In the genomic region with DNA sequence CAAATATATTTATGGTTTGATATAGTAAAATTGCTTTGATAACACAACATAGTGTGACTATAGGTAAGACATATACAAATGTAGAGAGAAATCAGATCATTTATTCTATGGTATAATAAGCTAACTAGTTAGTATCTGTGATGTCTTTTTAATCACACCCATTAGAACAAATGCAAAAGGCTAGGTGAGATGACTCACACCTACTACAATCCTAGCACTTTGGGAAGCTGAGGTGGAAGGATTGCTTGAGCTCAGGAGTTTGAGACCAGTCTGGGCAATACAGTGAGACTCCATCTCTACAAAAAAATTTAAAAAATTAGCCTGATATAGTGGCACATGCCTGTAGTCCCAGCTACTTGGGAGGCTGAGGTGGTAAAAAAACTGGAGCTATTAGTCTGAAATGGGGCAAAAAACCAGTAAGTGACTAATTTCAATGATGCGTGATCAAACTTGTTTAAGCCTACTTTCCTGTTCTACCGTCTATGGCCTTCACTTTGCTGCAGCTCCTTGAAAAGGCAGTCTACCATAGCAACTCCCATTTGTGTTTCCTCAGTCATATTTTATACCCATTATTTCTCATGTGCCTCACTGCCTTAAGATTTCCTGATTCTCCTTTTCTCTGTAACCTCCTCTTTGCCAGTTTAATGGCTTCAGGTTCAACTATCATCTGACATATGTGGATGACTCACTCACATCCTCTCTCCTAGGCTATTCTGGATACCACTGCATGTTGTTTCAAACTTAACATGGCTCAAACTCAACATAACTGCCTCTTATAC, we compare ENCODE assay signal across 17 cellular contexts. TPM values are rescaled to one million over a fixed set of nuclear protein-coding genes. Genes with fewer than 3 reads are reported as not detected.
DNase-seq lines count a peak whose midpoint lies in the region; ATAC-seq and TF ChIP-seq lines count a peak whose summit lies in the region.
"Had no signal": no experiment of that assay in that cellular context is flagged by ENCODE, and none has a peak within 500 bp of the region (broad histone marks: within the 10 kb centered on the region; RNA-seq: fewer than 3 reads in every experiment).

No MANE protein-coding gene starts in this region.

- H3K4me3 ChIP-seq in CD4-positive, alpha-beta memory T cell (ENCODE audit: low read length in 2 of 2): no peak overlapping the region
- H3K4me3 ChIP-seq: upper lobe of left lung had no signal

- no peak for TF ChIP-seq CTCF in activated CD8-positive, alpha-beta T cell treated with anti-CD3 and anti-CD28 coated beads for 36 hours (IDR thresholded peaks at IDR 0.05)

- H3K4me1 Mint-ChIP-seq in activated CD8-positive, alpha-beta T cell treated with anti-CD3 and anti-CD28 coated beads for 36 hours (ENCODE audit: low read depth): peaks cover 2% of the 10 kb centered on the region
- no peaks in the 10 kb centered on the region for H3K4me1 Mint-ChIP-seq in activated CD8-positive, alpha-beta T cell treated with anti-CD3 and anti-CD28 coated beads, Interleukin-2, amount 10 ng/mL, durations not matched to agents 7 days and 5 days (ENCODE audit: low read depth)
- peaks cover 0 to 6% (median 1%) of the 10 kb centered on the region in 4 donors for H3K4me1 Mint-ChIP-seq in CD4-positive, alpha-beta memory T cell
- H3K4me1 Mint-ChIP-seq: immature natural killer cell, memory B cell had no signal

- peak overlapping the region; percentile 3 for H3K27ac Mint-ChIP-seq in activated CD8-positive, alpha-beta T cell treated with anti-CD3 and anti-CD28 coated beads for 36 hours
- H3K27ac Mint-ChIP-seq in activated CD8-positive, alpha-beta T cell treated with anti-CD3 and anti-CD28 coated beads, Interleukin-2, amount 10 ng/mL, durations not matched to agents 7 days and 5 days: no peak overlapping the region
- peak overlapping the region in 2 of 7 donors; percentile 31 to 65 for H3K27ac Mint-ChIP-seq in CD4-positive, alpha-beta memory T cell
- H3K27ac Mint-ChIP-seq: memory B cell; natural killer cell treated with Interleukin-12 subunit alpha and Interleukin-12 subunit beta and Interleukin-15 and Interleukin-18, amount 100 ng/mL, for 72 hours had no signal

- H3K27me3 ChIP-seq in CD4-positive, alpha-beta memory T cell (ENCODE audit: insufficient read depth, low read length): no peaks in the 10 kb centered on the region
- H3K27me3 ChIP-seq: upper lobe of left lung had no signal

- H3K9me3 Mint-ChIP-seq in activated CD8-positive, alpha-beta T cell treated with anti-CD3 and anti-CD28 coated beads for 36 hours: no peaks in the 10 kb centered on the region
- no peaks in the 10 kb centered on the region for H3K9me3 Mint-ChIP-seq in activated CD8-positive, alpha-beta T cell treated with anti-CD3 and anti-CD28 coated beads, Interleukin-2, amount 10 ng/mL, durations not matched to agents 7 days and 5 days (ENCODE audit: insufficient read depth)
- no peaks in the 10 kb centered on the region for H3K9me3 Mint-ChIP-seq in CD4-positive, alpha-beta memory T cell
- H3K9me3 Mint-ChIP-seq: activated T-cell treated with anti-CD3 and anti-CD28 coated beads, Interleukin-2, amount 50 U/mL, for 4 hours; immature natural killer cell; memory B cell; natural killer cell treated with Interleukin-12 subunit alpha and Interleukin-12 subunit beta and Interleukin-15 and Interleukin-18, amount 100 ng/mL, for 72 hours had no signal

- CTCF ChIA-PET in activated CD8-positive, alpha-beta T cell treated with anti-CD3 and anti-CD28 coated beads for 36 hours (lab: Charles Lee): interaction anchor here (1.2 kb wide), 1 partner anchor 171 kb away, joined by 3 read pairs; no protein-coding TSS in a partner anchor
- CTCF ChIA-PET in activated CD8-positive, alpha-beta T cell treated with anti-CD3 and anti-CD28 coated beads, Interleukin-2, amount 10 ng/mL, durations not matched to agents 7 days and 5 days (lab: Charles Lee): no interaction called here
- CTCF ChIA-PET in CD4-positive, alpha-beta memory T cell (lab: Charles Lee; ENCODE audit: partially characterized antibody): no interaction called here

- intact Hi-C loops in activated CD8-positive, alpha-beta T cell treated with anti-CD3 and anti-CD28 coated beads for 36 hours (cut with micrococcal nuclease): loop anchor here (10.0 kb wide), 1 partner anchor 132 kb away; no protein-coding TSS in a partner anchor
- intact Hi-C loops in CD4-positive, alpha-beta memory T cell (cut with micrococcal nuclease): no loop called here

- H3K9me3 ChIP-seq in CD4-positive, alpha-beta memory T cell (ENCODE audit: control insufficient read depth in 1 of 2, low read length in 2 of 2): no peaks in the 10 kb centered on the region
- H3K9me3 ChIP-seq: upper lobe of left lung had no signal

- H3K4me3 Mint-ChIP-seq in activated CD8-positive, alpha-beta T cell treated with anti-CD3 and anti-CD28 coated beads for 36 hours: no peak overlapping the region
- H3K4me3 Mint-ChIP-seq in activated CD8-positive, alpha-beta T cell treated with anti-CD3 and anti-CD28 coated beads, Interleukin-2, amount 10 ng/mL, durations not matched to agents 7 days and 5 days: no peak overlapping the region
- no peak overlapping the region for H3K4me3 Mint-ChIP-seq in CD4-positive, alpha-beta memory T cell
- H3K4me3 Mint-ChIP-seq: activated T-cell treated with anti-CD3 and anti-CD28 coated beads, Interleukin-2, amount 50 U/mL, for 4 hours; immature natural killer cell; memory B cell; natural killer cell treated with Interleukin-12 subunit alpha and Interleukin-12 subunit beta and Interleukin-15 and Interleukin-18, amount 100 ng/mL, for 72 hours had no signal

- no peak for ATAC-seq in activated CD8-positive, alpha-beta T cell treated with anti-CD3 and anti-CD28 coated beads for 36 hours
- no peak for ATAC-seq in activated CD8-positive, alpha-beta T cell treated with anti-CD3 and anti-CD28 coated beads, Interleukin-2, amount 10 ng/mL, durations not matched to agents 7 days and 5 days
- no peak for ATAC-seq in HG03521 (IDR thresholded peaks at IDR 0.05; ENCODE audit: unreplicated experiment)
- ATAC-seq: activated T-cell treated with anti-CD3 and anti-CD28 coated beads, Interleukin-2, amount 50 U/mL, for 4 hours; natural killer cell treated with Interleukin-12 subunit alpha and Interleukin-12 subunit beta and Interleukin-15 and Interleukin-18, amount 100 ng/mL, for 72 hours had no signal

- DNase-seq in activated CD8-positive, alpha-beta T cell treated with anti-CD3 and anti-CD28 coated beads for 36 hours: no peak
- no peak for DNase-seq in activated CD8-positive, alpha-beta T cell treated with anti-CD3 and anti-CD28 coated beads, Interleukin-2, amount 10 ng/mL, durations not matched to agents 7 days and 5 days
- peak; percentile 1 for DNase-seq in NCI-H226
- DNase-seq in dermis blood vessel endothelial cell: peak; percentile 50
- DNase-seq in renal cortical epithelial cell (ENCODE audit: low read depth): peak; percentile 16
- no peak for DNase-seq in CD4-positive, alpha-beta memory T cell
- DNase-seq in COLO668 (lab: John Stamatoyannopoulos, UW; ENCODE audit: unreplicated experiment): no peak
- DNase-seq: activated T-cell treated with anti-CD3 and anti-CD28 coated beads, Interleukin-2, amount 50 U/mL, for 4 hours; GDM1; immature natural killer cell; NCI-H146; stimulated activated naive CD4-positive, alpha-beta T cell; T1000; upper lobe of left lung had no signal

- H3K36me3 Mint-ChIP-seq in activated CD8-positive, alpha-beta T cell treated with anti-CD3 and anti-CD28 coated beads for 36 hours (ENCODE audit: low read depth): peaks cover 51% of the 10 kb centered on the region
- peaks cover 49% of the 10 kb centered on the region for H3K36me3 Mint-ChIP-seq in activated CD8-positive, alpha-beta T cell treated with anti-CD3 and anti-CD28 coated beads, Interleukin-2, amount 10 ng/mL, durations not matched to agents 7 days and 5 days (ENCODE audit: low read depth)
- peaks cover 43 to 82% of the 10 kb centered on the region in 2 donors for H3K36me3 Mint-ChIP-seq in CD4-positive, alpha-beta memory T cell

- H3K36me3 ChIP-seq in CD4-positive, alpha-beta memory T cell (ENCODE audit: insufficient read depth, low read length): peaks cover 70% of the 10 kb centered on the region

- POLR2A ChIA-PET in activated CD8-positive, alpha-beta T cell treated with anti-CD3 and anti-CD28 coated beads for 36 hours (lab: Charles Lee): interaction anchor here (0.5 to 1.1 kb wide), 4 partner anchors 11 to 22 kb away, joined by 3 to 5 read pairs (median 4); partner anchors contain the start of genes ALG5 and EXOSC8
- POLR2A ChIA-PET in activated CD8-positive, alpha-beta T cell treated with anti-CD3 and anti-CD28 coated beads, Interleukin-2, amount 10 ng/mL, durations not matched to agents 7 days and 5 days (lab: Charles Lee): no interaction called here
- POLR2A ChIA-PET in CD4-positive, alpha-beta memory T cell (lab: Charles Lee; ENCODE audit: partially characterized antibody): no interaction called here

- no peaks in the 10 kb centered on the region for H3K4me1 ChIP-seq in CD4-positive, alpha-beta memory T cell (ENCODE audit: insufficient read depth, low read length)
- H3K4me1 ChIP-seq: upper lobe of left lung had no signal

- H3K27me3 Mint-ChIP-seq in activated CD8-positive, alpha-beta T cell treated with anti-CD3 and anti-CD28 coated beads for 36 hours: no peaks in the 10 kb centered on the region
- no peaks in the 10 kb centered on the region for H3K27me3 Mint-ChIP-seq in activated CD8-positive, alpha-beta T cell treated with anti-CD3 and anti-CD28 coated beads, Interleukin-2, amount 10 ng/mL, durations not matched to agents 7 days and 5 days (ENCODE audit: low read depth)
- no peaks in the 10 kb centered on the region for H3K27me3 Mint-ChIP-seq in CD4-positive, alpha-beta memory T cell
- H3K27me3 Mint-ChIP-seq: memory B cell; natural killer cell treated with Interleukin-12 subunit alpha and Interleukin-12 subunit beta and Interleukin-15 and Interleukin-18, amount 100 ng/mL, for 72 hours had no signal

- H3K27ac ChIP-seq in CD4-positive, alpha-beta memory T cell (ENCODE audit: low read depth, low read length): no peak overlapping the region
- H3K27ac ChIP-seq: upper lobe of left lung had no signal

RNA-seq across cellular contexts. Expression of gene ALG5, which starts 12.5 kb away (rescaled TPM):
- total RNA-seq in activated CD8-positive, alpha-beta T cell treated with anti-CD3 and anti-CD28 coated beads for 36 hours: 10 to 100 TPM; 25.5 to 26.8 TPM
- 10 to 100 TPM; 32.0 to 33.8 TPM for total RNA-seq in activated CD8-positive, alpha-beta T cell treated with anti-CD3 and anti-CD28 coated beads, Interleukin-2, amount 10 ng/mL, durations not matched to agents 7 days and 5 days
- total RNA-seq in dermis blood vessel endothelial cell (36.4 and 44.6 TPM in 2 replicates), renal cortical epithelial cell (37.5 and 49.7 TPM in 2 replicates)
- total RNA-seq in CD4-positive, alpha-beta memory T cell: 10 to 100 TPM; 23.3 to 25.5 TPM
- 100 to 1,000 TPM in 1 of 2 donors, 10 to 100 TPM in 1; 74.4 to 116 TPM for polyA plus RNA-seq in CD4-positive, alpha-beta memory T cell

RNA-seq across cellular contexts. Expression of gene EXOSC8, which starts 13.9 kb away (rescaled TPM):
- total RNA-seq in activated CD8-positive, alpha-beta T cell treated with anti-CD3 and anti-CD28 coated beads for 36 hours: 100 to 1,000 TPM; 168 to 170 TPM
- total RNA-seq in activated CD8-positive, alpha-beta T cell treated with anti-CD3 and anti-CD28 coated beads, Interleukin-2, amount 10 ng/mL, durations not matched to agents 7 days and 5 days: 100 to 1,000 TPM; 109 to 122 TPM
- total RNA-seq in dermis blood vessel endothelial cell (26.9 and 46.9 TPM in 2 replicates), renal cortical epithelial cell (15.4 and 26.7 TPM in 2 replicates)
- 10 to 100 TPM; 71.4 to 75.3 TPM for total RNA-seq in CD4-positive, alpha-beta memory T cell
- 100 to 1,000 TPM in 1 of 2 donors, 10 to 100 TPM in 1; 64.3 to 103 TPM for polyA plus RNA-seq in CD4-positive, alpha-beta memory T cell

Comparison
In these comparisons a context has a peak if more than half of its experiments do, and no peak if none do; other contexts are left out.
1. DNase-seq: peak in NCI-H226 (single experiment), dermis blood vessel endothelial cell (single experiment) and renal cortical epithelial cell (single experiment); none in activated CD8-positive, alpha-beta T cell treated with anti-CD3 and anti-CD28 coated beads for 36 hours (single experiment), activated CD8-positive, alpha-beta T cell treated with anti-CD3 and anti-CD28 coated beads, Interleukin-2, amount 10 ng/mL, durations not matched to agents 7 days and 5 days (single experiment), CD4-positive, alpha-beta memory T cell (0 of 5) and COLO668 (single experiment).